In the genomic region with DNA sequence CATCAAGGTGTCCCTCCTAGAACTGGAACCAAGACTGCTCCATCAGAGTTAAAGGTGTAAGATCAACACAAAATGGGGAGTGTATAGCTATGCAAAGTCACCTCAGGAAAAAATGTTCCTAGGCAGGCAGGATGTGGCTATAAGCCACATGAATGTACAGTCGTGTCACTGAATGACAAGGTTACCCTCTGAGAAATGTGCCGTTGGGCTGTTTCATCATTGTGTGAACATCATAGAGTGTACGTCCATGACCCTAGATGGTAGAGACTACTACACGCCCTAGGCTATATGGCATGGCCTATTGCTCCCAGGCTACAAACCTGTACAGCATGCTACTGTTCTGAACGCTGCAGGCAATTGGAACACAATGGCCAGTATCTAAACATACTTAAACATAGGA, we compare ENCODE assay signal across 13 cellular contexts. TPM values are rescaled to one million over a fixed set of nuclear protein-coding genes. Genes with fewer than 3 reads are reported as not detected.
DNase-seq lines count a peak whose midpoint lies in the region; ATAC-seq and TF ChIP-seq lines count a peak whose summit lies in the region.
"Had no signal": no experiment of that assay in that cellular context is flagged by ENCODE, and none has a peak within 500 bp of the region (broad histone marks: within the 10 kb centered on the region; RNA-seq: fewer than 3 reads in every experiment).

No MANE protein-coding gene starts in this region.

- ATAC-seq in upper lobe of right lung: no peak

- H3K27ac ChIP-seq in effector memory CD4-positive, alpha-beta T cell (ENCODE audit: insufficient read depth, low read length, poor library complexity, severe bottlenecking): no peak overlapping the region
- H3K27ac ChIP-seq in thymus (ENCODE audit: low read depth): peak overlapping the region; percentile 58
- H3K27ac ChIP-seq in testis: no peak overlapping the region
- no peak overlapping the region for H3K27ac ChIP-seq in upper lobe of right lung

- peaks cover 13% of the 10 kb centered on the region for H3K36me3 ChIP-seq in effector memory CD4-positive, alpha-beta T cell (ENCODE audit: control insufficient read depth, insufficient read depth, low read length)
- peaks cover 43% of the 10 kb centered on the region for H3K36me3 ChIP-seq in thymus (ENCODE audit: control insufficient read depth, insufficient read depth)
- H3K36me3 ChIP-seq in testis (ENCODE audit: low read depth, missing control alignments): no peaks in the 10 kb centered on the region
- peaks cover 48% of the 10 kb centered on the region for H3K36me3 ChIP-seq in upper lobe of right lung

- WGBS in thymus: 21% methylated on average over 5 of the region's 5 CpGs
- 85 to 89% methylated on average over 5 of the region's 5 CpGs for WGBS in testis, 2 donors

- TF ChIP-seq CTCF in testis (IDR thresholded peaks at IDR 0.05) (no peak), upper lobe of right lung (IDR thresholded peaks at IDR 0.05) (no peak)

- no peaks in the 10 kb centered on the region for H3K9me3 Mint-ChIP-seq in activated CD4-positive, alpha-beta memory T cell treated with anti-CD3 and anti-CD28 coated beads for 36 hours

- H3K4me1 ChIP-seq in effector memory CD4-positive, alpha-beta T cell (ENCODE audit: control insufficient read depth, insufficient read depth, low read length, poor library complexity, severe bottlenecking): peaks cover 9% of the 10 kb centered on the region
- H3K4me1 ChIP-seq in thymus (ENCODE audit: control insufficient read depth, insufficient read depth, low read length) (peaks cover 24% of the 10 kb centered on the region), testis (no peaks in the 10 kb centered on the region), upper lobe of right lung (no peaks in the 10 kb centered on the region)

- intact Hi-C loops in activated CD4-positive, alpha-beta memory T cell treated with anti-CD3 and anti-CD28 coated beads for 36 hours (cut with micrococcal nuclease): loop anchor here (1.0 kb wide), 3 partner anchors 24 to 130 kb away; a partner anchor contains a TSS
- intact Hi-C loops in testis (cut with DNase I; ENCODE audit: low total_unique reads) (no loop called here), upper lobe of right lung (cut with DNase I) (no loop called here)

- POLR2A ChIA-PET in activated CD4-positive, alpha-beta memory T cell treated with anti-CD3 and anti-CD28 coated beads for 36 hours (lab: Charles Lee): interaction anchor here (2.0 kb wide), 1 partner anchor 24 kb away, joined by 9 read pairs; a partner anchor contains a TSS

- H3K9me3 ChIP-seq in effector memory CD4-positive, alpha-beta T cell (ENCODE audit: control insufficient read depth, low read length): no peaks in the 10 kb centered on the region
- peaks cover 1% of the 10 kb centered on the region for H3K9me3 ChIP-seq in thymus (ENCODE audit: control insufficient read depth)
- H3K9me3 ChIP-seq in testis: no peaks in the 10 kb centered on the region
- no peaks in the 10 kb centered on the region for H3K9me3 ChIP-seq in upper lobe of right lung

- peak overlapping the region; percentile 72 for H3K27ac Mint-ChIP-seq in activated CD4-positive, alpha-beta memory T cell treated with anti-CD3 and anti-CD28 coated beads for 36 hours

- DNase-seq in stimulated activated CD4-positive, alpha-beta T cell treated with anti-CD3 and anti-CD28 coated beads, Interleukin-15, amount 100 ng/mL, for 24 hours: peak; percentile 57
- no peak for DNase-seq in stimulated activated CD4-positive, alpha-beta T cell treated with anti-CD3 and anti-CD28 coated beads, Interleukin-12 subunit alpha, Interleukin-12 subunit beta, amount 100 ng/mL, for 4 hours
- peak; percentile 77 for DNase-seq in activated CD4-positive, alpha-beta memory T cell treated with anti-CD3 and anti-CD28 coated beads for 36 hours
- peak in 2 of 3 donors; percentile 8 to 15 for DNase-seq in effector memory CD4-positive, alpha-beta T cell
- DNase-seq in NCI-H446 treated with DMSO at 0.1 percent for 48 hours (lab: John Stamatoyannopoulos, UW): no peak
- no peak for DNase-seq in testis
- DNase-seq in upper lobe of right lung: no peak
- DNase-seq: DMS79 treated with DMSO at 0.1 percent for 48 hours, dorsolateral prefrontal cortex, GOT3, occipital lobe had no signal

- no peak overlapping the region for H3K4me3 ChIP-seq in effector memory CD4-positive, alpha-beta T cell (ENCODE audit: insufficient read depth, low read depth, low read length, poor library complexity, severe bottlenecking)
- H3K4me3 ChIP-seq in thymus (ENCODE audit: low read length): no peak overlapping the region
- H3K4me3 ChIP-seq in testis: no peak overlapping the region
- no peak overlapping the region for H3K4me3 ChIP-seq in upper lobe of right lung
- H3K4me3 ChIP-seq: dorsolateral prefrontal cortex, skin epidermis had no signal

- no peak for TF ChIP-seq POLR2A in testis (IDR thresholded peaks at IDR 0.05)

- H3K4me1 Mint-ChIP-seq in activated CD4-positive, alpha-beta memory T cell treated with anti-CD3 and anti-CD28 coated beads for 36 hours (ENCODE audit: low read depth): peaks cover 15% of the 10 kb centered on the region

- H3K27me3 Mint-ChIP-seq in activated CD4-positive, alpha-beta memory T cell treated with anti-CD3 and anti-CD28 coated beads for 36 hours: no peaks in the 10 kb centered on the region

- no peak overlapping the region for H3K4me3 Mint-ChIP-seq in activated CD4-positive, alpha-beta memory T cell treated with anti-CD3 and anti-CD28 coated beads for 36 hours

- no peaks in the 10 kb centered on the region for H3K27me3 ChIP-seq in effector memory CD4-positive, alpha-beta T cell (replicated peaks; ENCODE audit: control insufficient read depth, insufficient read depth, low read length, poor library complexity, severe bottlenecking)
- no peaks in the 10 kb centered on the region for H3K27me3 ChIP-seq in thymus (ENCODE audit: control insufficient read depth, insufficient read depth)
- no peaks in the 10 kb centered on the region for H3K27me3 ChIP-seq in testis
- no peaks in the 10 kb centered on the region for H3K27me3 ChIP-seq in upper lobe of right lung
- H3K27me3 ChIP-seq: dorsolateral prefrontal cortex had no signal

- H3K36me3 Mint-ChIP-seq in activated CD4-positive, alpha-beta memory T cell treated with anti-CD3 and anti-CD28 coated beads for 36 hours: peaks cover 55% of the 10 kb centered on the region

- CTCF ChIA-PET in activated CD4-positive, alpha-beta memory T cell treated with anti-CD3 and anti-CD28 coated beads for 36 hours (lab: Charles Lee): interaction anchor here (1.0 kb wide), 1 partner anchor 58 kb away, joined by 3 read pairs; no protein-coding TSS in a partner anchor

RNA-seq across cellular contexts. Expression of a gene that starts 24.5 kb away (rescaled TPM):
- 100 to 1,000 TPM; 281 to 287 TPM for total RNA-seq in activated CD4-positive, alpha-beta memory T cell treated with anti-CD3 and anti-CD28 coated beads for 36 hours
- polyA plus RNA-seq in thymus (17.8 TPM), testis (ENCODE audit: insufficient read depth, low read depth, low replicate concordance) (136 TPM)
- total RNA-seq in testis (10 to 100 TPM; 22.7 to 24.4 TPM), upper lobe of right lung (4.6 TPM)

RNA-seq across cellular contexts. Expression of a gene that starts 30.4 kb away (rescaled TPM):
- total RNA-seq in activated CD4-positive, alpha-beta memory T cell treated with anti-CD3 and anti-CD28 coated beads for 36 hours: 10 to 100 TPM; 59.1 to 61.2 TPM
- polyA plus RNA-seq in thymus (83.1 TPM), testis (ENCODE audit: insufficient read depth, low read depth, low replicate concordance) (29.2 TPM)
- total RNA-seq in testis (100 to 1,000 TPM in 1 of 2 donors, 10 to 100 TPM in 1; 88.5 to 119 TPM), upper lobe of right lung (96.2 TPM)

Comparison
In these comparisons a context has a peak if more than half of its experiments do, and no peak if none do; other contexts are left out.
1. DNase-seq: peak in stimulated activated CD4-positive, alpha-beta T cell treated with anti-CD3 and anti-CD28 coated beads, Interleukin-15, amount 100 ng/mL, for 24 hours (single experiment), activated CD4-positive, alpha-beta memory T cell treated with anti-CD3 and anti-CD28 coated beads for 36 hours (single experiment) and effector memory CD4-positive, alpha-beta T cell (2 of 3); none in stimulated activated CD4-positive, alpha-beta T cell treated with anti-CD3 and anti-CD28 coated beads, Interleukin-12 subunit alpha, Interleukin-12 subunit beta, amount 100 ng/mL, for 4 hours (single experiment), NCI-H446 treated with DMSO at 0.1 percent for 48 hours (single experiment), testis (single experiment) and upper lobe of right lung (single experiment).
2. RNA of a gene that starts 24.5 kb away (total RNA-seq): 281 to 287 TPM in activated CD4-positive, alpha-beta memory T cell treated with anti-CD3 and anti-CD28 coated beads for 36 hours; 22.7 to 24.4 TPM in testis and 4.6 TPM in upper lobe of right lung (single experiment); every median in the first group is over 10 times any median in the second.